ENCODE assay signal across 1 cellular context in genomic region chr1:119226880-119227279, GRCh38.
TF ChIP-seq lines count a peak whose summit lies in the region.

No MANE protein-coding gene starts in this region.

TF ChIP-seq in GM23338, 12 proteins besides CTCF, POLR2A, EP300 and RAD21 (continued from another document):
- no peak for TF ChIP-seq ZNF114 (CRISPR knock-in tag; IDR thresholded peaks at IDR 0.05)
- TF ChIP-seq ETS1 (IDR thresholded peaks at IDR 0.05): no peak
- TF ChIP-seq EZH2 (IDR thresholded peaks at IDR 0.05; ENCODE audit: low read depth, unreplicated experiment): no peak
- no peak for TF ChIP-seq NANOG (IDR thresholded peaks at IDR 0.05; ENCODE audit: borderline replicate concordance)
